Comparison of ENCODE assay signal across 13 cellular contexts in genomic region chr17:33871720-33872535, GRCh38.
DNase-seq lines count a peak whose midpoint lies in the region; ATAC-seq, FAIRE-seq and TF ChIP-seq lines count a peak whose summit lies in the region.
"Had no signal": no experiment of that assay in that cellular context is flagged by ENCODE, and none has a peak within 500 bp of the region (broad histone marks: within the 10 kb centered on the region; RNA-seq: fewer than 3 reads in every experiment).

No MANE protein-coding gene starts in this region.

- H3K4me1 ChIP-seq in psoas muscle, result no peaks in the 10 kb centered on the region
- H3K4me1 ChIP-seq: ascending aorta had no signal

- TF ChIP-seq CTCF in psoas muscle (IDR thresholded peaks at IDR 0.05), result no peak

- no peaks in the 10 kb centered on the region for H3K9me3 ChIP-seq in psoas muscle
- H3K9me3 ChIP-seq: ascending aorta had no signal

- 69 to 77% (median 74%) methylated on average over 9 of the region's 9 CpGs for WGBS in psoas muscle, 3 donors

- DNase-seq in COLO668 (lab: John Stamatoyannopoulos, UW; ENCODE audit: unreplicated experiment) (peak; percentile 0), HK-2 (ENCODE audit: unreplicated experiment) (peak; percentile 42), RCC 7860 (ENCODE audit: low spot score) (peak; percentile 59), inferior parietal cortex (ENCODE audit: extremely low spot score) (peak; percentile 9), OCI-M2 (lab: John Stamatoyannopoulos, UW; ENCODE audit: unreplicated experiment) (no peak), dermis blood vessel endothelial cell (no peak), T-helper 2 cell (no peak), psoas muscle (no peak)
- DNase-seq: activated T-cell treated with anti-CD3 and anti-CD28 coated beads for 4 hours, NCI-H510A treated with DMSO at 0.1 percent for 48 hours had no signal

- no peak overlapping the region for H3K4me3 ChIP-seq in psoas muscle
- H3K4me3 ChIP-seq: ascending aorta had no signal

- peaks cover 0 to 4% (median 0%) of the 10 kb centered on the region in 3 donors for H3K27me3 ChIP-seq in psoas muscle (ENCODE audit: insufficient read depth in 3 of 3, low read length in 2 of 3)
- H3K27me3 ChIP-seq: ascending aorta had no signal

- ATAC-seq in psoas muscle, result no peak

- no peaks in the 10 kb centered on the region for H3K36me3 ChIP-seq in psoas muscle (ENCODE audit: insufficient read depth in 1 of 2, low read depth in 1 of 2)
- H3K36me3 ChIP-seq: ascending aorta had no signal

- FAIRE-seq in RCC 7860 (lab: Jason Lieb, UNC), result no peak
- FAIRE-seq: endothelial cell of umbilical vein, GM18507 had no signal

- intact Hi-C loops in psoas muscle (cut with DNase I), result no loop called here

- H3K27ac ChIP-seq in psoas muscle, result no peak overlapping the region
- H3K27ac ChIP-seq: ascending aorta had no signal

Comparison
In these comparisons a context has a peak if more than half of its experiments do, and no peak if none do; other contexts are left out.
1. DNase-seq: peak in COLO668 (single experiment), HK-2 (single experiment), RCC 7860 (single experiment) and inferior parietal cortex (single experiment); none in OCI-M2 (single experiment), dermis blood vessel endothelial cell (single experiment), T-helper 2 cell (0 of 5) and psoas muscle (0 of 2).